Comparison of ENCODE assay signal across 29 cellular contexts in genomic region chr4:174650711-174651355, GRCh38.
"Had no signal": no experiment of that assay in that cellular context is flagged by ENCODE, and none has a peak within 500 bp of the region (broad histone marks: within the 10 kb centered on the region; RNA-seq: fewer than 3 reads in every experiment).

No MANE protein-coding gene starts in this region.

- H3K9ac ChIP-seq: neural progenitor cell, parathyroid adenoma had no signal

- H2AFZ ChIP-seq: hepatocyte, neural progenitor cell, parathyroid adenoma had no signal

- H3K4me3 ChIP-seq: hepatocyte, left lung, lower lobe of right lung, neural progenitor cell, psoas muscle, right lobe of liver, smooth muscle cell, testis, thyroid gland, transverse colon, upper lobe of left lung, vagina had no signal

- H3K79me2 ChIP-seq: hepatocyte, parathyroid adenoma had no signal

- H3K9me3 ChIP-seq: left lung, lower lobe of right lung, neutrophil, psoas muscle, right lobe of liver, testis, thyroid gland, transverse colon, upper lobe of left lung, vagina had no signal

- DNase-seq: islet precursor cell; kidney glomerular epithelial cell; left colon; left lung; lower lobe of right lung; mesendoderm; naive B cell; natural killer cell; nephron progenitor cell; occipital lobe; psoas muscle; right lobe of liver; stimulated activated CD4-positive, alpha-beta T cell treated with anti-CD3 and anti-CD28 coated beads, Interleukin-1b, Interleukin-23, amount 100 ng/mL, for 48 hours; stimulated activated CD4-positive, alpha-beta T cell treated with anti-CD3 and anti-CD28 coated beads, Interleukin-2, amount 100 ng/mL, for 48 hours; stimulated activated CD4-positive, alpha-beta T cell treated with anti-CD3 and anti-CD28 coated beads, Interleukin-4, amount 100 ng/mL, for 4 hours; stimulated activated CD8-positive, alpha-beta memory T cell treated with anti-CD3 and anti-CD28 coated beads, Interleukin-4, amount 100 ng/mL, for 48 hours; stimulated activated naive CD4-positive, alpha-beta T cell treated with Interleukin-2 at 50 U/mL for 16 hours; stimulated activated naive CD8-positive, alpha-beta T cell treated with anti-CD3 and anti-CD28 coated beads, Interleukin-15, amount 100 ng/mL, for 72 hours; testis; thyroid gland; transverse colon; upper lobe of left lung had no signal

- H3K4me2 ChIP-seq: hepatocyte, neural progenitor cell, smooth muscle cell had no signal

- H3K27me3 ChIP-seq: hepatocyte, left lung, neural progenitor cell, right lobe of liver, testis, thyroid gland, transverse colon, upper lobe of left lung, vagina had no signal

- H3K36me3 ChIP-seq: left lung, lower lobe of right lung, neural progenitor cell, neutrophil, right lobe of liver, thyroid gland, transverse colon, upper lobe of left lung, vagina had no signal

- H3K4me1 ChIP-seq: left lung, lower lobe of right lung, parathyroid adenoma, psoas muscle, right lobe of liver, testis, thyroid gland, transverse colon, upper lobe of left lung, vagina had no signal

- H3K27ac ChIP-seq: hepatocyte, left lung, lower lobe of right lung, neural progenitor cell, neutrophil, parathyroid adenoma, psoas muscle, right lobe of liver, testis, thyroid gland, transverse colon, upper lobe of left lung, vagina had no signal

- ATAC-seq: left colon; left lung; lower lobe of right lung; natural killer cell; psoas muscle; right lobe of liver; stimulated activated memory B cell treated with anti-CD40 and anti-IgM and Interleukin-4, amounts not matched to agents 10 μg/mL and 1 μg/mL and 100 μg/mL, for 72 hours; stimulated activated naive CD8-positive, alpha-beta T cell treated with anti-CD3 and anti-CD28 coated beads, Interleukin-15, amount 100 ng/mL, for 72 hours had no signal
